Comparison of ENCODE assay signal across 16 cellular contexts in genomic region chr18:58315041-58315440, GRCh38.
A peak's percentile ranks its signal among the peaks of the same experiment; 100 is the strongest.
DNase-seq lines count a peak whose midpoint lies in the region; ATAC-seq and TF ChIP-seq lines count a peak whose summit lies in the region.
"Had no signal": no experiment of that assay in that cellular context is flagged by ENCODE, and none has a peak within 500 bp of the region (broad histone marks: within the 10 kb centered on the region; RNA-seq: fewer than 3 reads in every experiment).

No MANE protein-coding gene starts in this region.

- H3K4me1 ChIP-seq in liver (ENCODE audit: control insufficient read depth in 4 of 4, insufficient read depth in 4 of 4, low read length in 3 of 4) (peaks cover 2 to 18% (median 9%) of the 10 kb centered on the region in 4 donors), skeletal muscle tissue (ENCODE audit: control insufficient read depth in 3 of 3, insufficient read depth in 3 of 3, low read length in 3 of 3) (peaks cover 34 to 70% (median 49%) of the 10 kb centered on the region in 3 donors)
- H3K4me1 ChIP-seq: HAP-1 had no signal

- no peak for ATAC-seq in HG02623 (IDR thresholded peaks at IDR 0.05; ENCODE audit: unreplicated experiment)
- ATAC-seq in stimulated activated naive B cell treated with anti-CD40 and anti-IgM and Interleukin-4, amounts not matched to agents 10 μg/mL and 1 μg/mL and 100 μg/mL, for 72 hours (replicated peaks): no peak
- ATAC-seq: naive thymus-derived CD8-positive, alpha-beta T cell had no signal

- H3K4me3 ChIP-seq in liver (ENCODE audit: low read depth in 1 of 3, low read length in 3 of 3): no peak overlapping the region
- no peak overlapping the region for H3K4me3 ChIP-seq in skeletal muscle tissue (ENCODE audit: low read length in 3 of 3)
- H3K4me3 ChIP-seq: HAP-1 had no signal

- H3K9me3 Mint-ChIP-seq in brain: no peaks in the 10 kb centered on the region
- H3K9me3 Mint-ChIP-seq in stimulated activated naive B cell treated with anti-CD40 and anti-IgM and Interleukin-4, amounts not matched to agents 10 μg/mL and 1 μg/mL and 100 μg/mL, for 72 hours: no peaks in the 10 kb centered on the region
- H3K9me3 Mint-ChIP-seq: naive thymus-derived CD8-positive, alpha-beta T cell had no signal

- peak overlapping the region; percentile 67 to 92 (median 88) for H3K27ac Mint-ChIP-seq in brain
- H3K27ac Mint-ChIP-seq in stimulated activated naive B cell treated with anti-CD40 and anti-IgM and Interleukin-4, amounts not matched to agents 10 μg/mL and 1 μg/mL and 100 μg/mL, for 72 hours: no peak overlapping the region
- H3K27ac Mint-ChIP-seq: activated naive CD8-positive, alpha-beta T cell had no signal

- WGBS in liver: 84% methylated on average over 8 of the region's 8 CpGs

- DNase-seq in HT1080 (ENCODE audit: low read depth): peak; percentile 71
- no peak for DNase-seq in NOMO-1 treated with DMSO at 0.1 percent for 48 hours (lab: John Stamatoyannopoulos, UW; ENCODE audit: unreplicated experiment)
- no peak for DNase-seq in central memory CD4-positive, alpha-beta T cell
- DNase-seq in stimulated activated naive B cell treated with anti-CD40 and anti-IgM and Interleukin-4, amounts not matched to agents 10 μg/mL and 1 μg/mL and 100 μg/mL, for 72 hours: no peak
- DNase-seq: COR-L47; effector CD4-positive, alpha-beta T cell; naive thymus-derived CD8-positive, alpha-beta T cell; NCI-H2107; T-helper 9 cell had no signal

- H3K36me3 Mint-ChIP-seq in brain: peaks cover 20% of the 10 kb centered on the region
- H3K36me3 Mint-ChIP-seq in stimulated activated naive B cell treated with anti-CD40 and anti-IgM and Interleukin-4, amounts not matched to agents 10 μg/mL and 1 μg/mL and 100 μg/mL, for 72 hours: peaks cover 0 to 3% of the 10 kb centered on the region in 2 donors
- H3K36me3 Mint-ChIP-seq: activated naive CD8-positive, alpha-beta T cell; naive thymus-derived CD8-positive, alpha-beta T cell had no signal

- H3K9me3 ChIP-seq in liver (ENCODE audit: control insufficient read depth in 4 of 4, low read length in 3 of 4): no peaks in the 10 kb centered on the region
- H3K9me3 ChIP-seq in skeletal muscle tissue (ENCODE audit: control insufficient read depth in 3 of 3, low read length in 3 of 3): no peaks in the 10 kb centered on the region
- H3K9me3 ChIP-seq: HAP-1 had no signal

- TF ChIP-seq CTCF in brain (conservative IDR thresholded peaks at IDR 0.05) (no peak), liver (IDR thresholded peaks at IDR 0.05; ENCODE audit: low read depth, low read length, missing input control) (no peak)

- no peak for TF ChIP-seq RAD21 in liver (IDR thresholded peaks at IDR 0.05)

- peaks cover 67% of the 10 kb centered on the region for H3K4me1 Mint-ChIP-seq in brain
- peaks cover 19 to 22% of the 10 kb centered on the region in 2 donors for H3K4me1 Mint-ChIP-seq in stimulated activated naive B cell treated with anti-CD40 and anti-IgM and Interleukin-4, amounts not matched to agents 10 μg/mL and 1 μg/mL and 100 μg/mL, for 72 hours

- no peaks in the 10 kb centered on the region for H3K27me3 Mint-ChIP-seq in brain
- H3K27me3 Mint-ChIP-seq in stimulated activated naive B cell treated with anti-CD40 and anti-IgM and Interleukin-4, amounts not matched to agents 10 μg/mL and 1 μg/mL and 100 μg/mL, for 72 hours: no peaks in the 10 kb centered on the region

- H3K4me3 Mint-ChIP-seq in brain: peak overlapping the region in 1 of 5 experiments; percentile 43
- no peak overlapping the region for H3K4me3 Mint-ChIP-seq in stimulated activated naive B cell treated with anti-CD40 and anti-IgM and Interleukin-4, amounts not matched to agents 10 μg/mL and 1 μg/mL and 100 μg/mL, for 72 hours
- H3K4me3 Mint-ChIP-seq: activated naive CD8-positive, alpha-beta T cell had no signal

- no peaks in the 10 kb centered on the region for H3K36me3 ChIP-seq in liver (ENCODE audit: control insufficient read depth in 4 of 4, insufficient read depth in 3 of 4, low read depth in 1 of 4, low read length in 3 of 4)
- no peaks in the 10 kb centered on the region for H3K36me3 ChIP-seq in skeletal muscle tissue (ENCODE audit: control insufficient read depth in 3 of 3, insufficient read depth in 3 of 3, low read length in 3 of 3)
- H3K36me3 ChIP-seq: HAP-1 had no signal

- H3K9ac ChIP-seq in liver (ENCODE audit: low read depth in 1 of 2, low read length in 2 of 2) (no peak overlapping the region), skeletal muscle tissue (ENCODE audit: low read depth in 1 of 3, low read length in 3 of 3) (peak overlapping the region in 1 of 3 donors; percentile 20)
- H3K9ac ChIP-seq: KMS-11 had no signal

- H3K27me3 ChIP-seq in liver (ENCODE audit: control insufficient read depth in 4 of 4, insufficient read depth in 4 of 4, low read length in 3 of 4) (no peaks in the 10 kb centered on the region), skeletal muscle tissue (ENCODE audit: control insufficient read depth in 3 of 3, insufficient read depth in 3 of 3, low read length in 3 of 3) (no peaks in the 10 kb centered on the region)

- H3K27ac ChIP-seq in liver (ENCODE audit: low read depth in 1 of 2, low read length in 2 of 2): peak overlapping the region; percentile 59 to 83
- H3K27ac ChIP-seq in skeletal muscle tissue (ENCODE audit: low read depth, low read length): peak overlapping the region; percentile 31
- H3K27ac ChIP-seq: KMS-11 had no signal

TF ChIP-seq in liver, 16 proteins besides CTCF, POLR2A, EP300 and RAD21:
- peak in 1 of 2 donors; percentile 32 for TF ChIP-seq RXRA (IDR thresholded peaks at IDR 0.05)
- TF ChIP-seq SP1 (IDR thresholded peaks at IDR 0.05): no peak
- no peak for TF ChIP-seq JUND (IDR thresholded peaks at IDR 0.05)
- no peak for TF ChIP-seq HNF4A (conservative IDR thresholded peaks at IDR 0.05)
- TF ChIP-seq EGR1 (IDR thresholded peaks at IDR 0.05; ENCODE audit: low read depth in 2 of 2): no peak
- TF ChIP-seq YY1 (IDR thresholded peaks at IDR 0.05): no peak
TF ChIP-seq in liver: peak in this region for 1.
